Comparison of ENCODE assay signal across 1 cellular context in genomic region chr6:35478259-35478658, GRCh38.
A peak's percentile ranks its signal among the peaks of the same experiment; 100 is the strongest.
TF ChIP-seq lines count a peak whose summit lies in the region.

No MANE protein-coding gene starts in this region.

TF ChIP-seq in HepG2, 621 proteins besides CTCF, POLR2A, EP300 and RAD21:
- TF ChIP-seq TEAD2 (CRISPR knock-in tag; IDR thresholded peaks at IDR 0.05) (no peak), AGO2 (optimal IDR thresholded peaks at IDR 0.05; ENCODE audit: low read depth, low read length) (peak; percentile 40)
TF ChIP-seq in HepG2: peak in this region for 1.
